In the genomic region with DNA sequence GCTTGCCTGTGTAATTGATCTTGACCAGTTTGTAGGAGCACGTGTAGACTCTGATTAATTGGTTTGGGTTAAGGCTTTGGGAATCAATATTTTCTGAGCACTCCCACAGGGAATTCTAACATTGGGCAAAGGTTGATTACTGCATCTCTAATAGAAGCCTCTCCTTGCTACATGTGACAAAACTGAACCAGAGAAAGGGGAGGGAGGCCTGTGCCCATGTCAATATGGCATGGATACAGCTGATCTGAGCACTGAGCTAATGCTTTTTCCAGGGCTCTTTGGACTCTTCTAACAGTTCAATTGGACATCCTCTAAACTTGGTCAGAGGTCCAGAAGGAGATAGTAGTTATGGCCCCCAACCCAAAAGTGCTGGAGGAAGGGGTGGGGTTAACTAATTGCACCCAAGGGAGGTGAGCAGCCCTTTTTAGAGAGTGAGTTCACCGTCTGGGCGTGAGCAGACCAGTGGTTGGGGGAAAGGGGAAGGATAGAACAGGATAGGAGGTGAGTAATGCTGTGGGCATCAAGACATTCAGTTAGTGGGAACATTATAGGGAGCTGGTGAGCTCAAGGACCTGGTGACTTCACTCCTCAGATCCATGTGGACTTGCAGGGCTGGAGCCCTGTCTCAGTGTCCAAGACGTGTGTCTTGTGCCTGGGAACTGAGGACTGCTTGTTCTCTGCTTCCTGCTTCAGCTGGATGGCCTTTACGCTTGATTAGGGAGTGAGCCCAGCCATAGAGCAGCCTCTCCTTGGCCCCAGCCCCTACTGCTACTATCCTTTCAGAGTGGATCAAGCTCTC, we compare ENCODE assay signal across 8 cellular contexts. TPM values are rescaled to one million over a fixed set of nuclear protein-coding genes. Genes with fewer than 3 reads are reported as not detected.
DNase-seq lines count a peak whose midpoint lies in the region; ATAC-seq and TF ChIP-seq lines count a peak whose summit lies in the region.

No MANE protein-coding gene starts in this region.

- no peaks in the 10 kb centered on the region for H3K36me3 ChIP-seq in Karpas-422 (ENCODE audit: insufficient read depth, low read length)

- peak; percentile 19 for DNase-seq in ACHN
- no peak for DNase-seq in Karpas-422
- no peak for DNase-seq in MCF 10A (ENCODE audit: unreplicated experiment)
- DNase-seq in memory B cell (ENCODE audit: low spot score in 2 of 2): no peak
- DNase-seq in activated CD4-positive, CD25-positive, alpha-beta regulatory T cell (lab: John Stamatoyannopoulos, UW): no peak
- no peak for DNase-seq in COLO668 (lab: John Stamatoyannopoulos, UW; ENCODE audit: unreplicated experiment)
- DNase-seq in NCI-H2107 treated with DMSO at 0.1 percent for 48 hours (lab: John Stamatoyannopoulos, UW; ENCODE audit: unreplicated experiment): no peak

- H3K36me3 Mint-ChIP-seq in MCF 10A (ENCODE audit: insufficient read depth, unreplicated experiment) (peaks cover 18% of the 10 kb centered on the region), memory B cell (peaks cover 13% of the 10 kb centered on the region)

- H3K4me3 Mint-ChIP-seq in MCF 10A (ENCODE audit: unreplicated experiment) (no peak overlapping the region), memory B cell (peak overlapping the region; percentile 74)

- peak overlapping the region; percentile 59 for H3K27ac ChIP-seq in Karpas-422 (ENCODE audit: low read length)

- no peak overlapping the region for H3K4me3 ChIP-seq in Karpas-422 (ENCODE audit: low read length)

- no peaks in the 10 kb centered on the region for H3K27me3 ChIP-seq in Karpas-422 (ENCODE audit: low read length)

- H3K4me1 Mint-ChIP-seq in MCF 10A (ENCODE audit: insufficient read depth, unreplicated experiment) (peaks cover 28% of the 10 kb centered on the region), memory B cell (peaks cover 64% of the 10 kb centered on the region)

- no peak overlapping the region for H2AFZ ChIP-seq in Karpas-422 (ENCODE audit: low read length)

- TF ChIP-seq CTCF in MCF 10A (IDR thresholded peaks at IDR 0.05; ENCODE audit: unreplicated experiment): no peak

- CTCF ChIA-PET in MCF 10A (lab: Yijun Ruan, JAX): interaction anchor here (1.4 to 1.9 kb wide), 2 partner anchors 13 to 21 kb away, joined by 3 to 8 read pairs; no protein-coding TSS in a partner anchor

- POLR2A ChIA-PET in MCF 10A (lab: Yijun Ruan, JAX): interaction anchor here (0.6 to 1.4 kb wide), 3 partner anchors 13 to 63 kb away, joined by 3 read pairs; no protein-coding TSS in a partner anchor

- H3K4me1 ChIP-seq in Karpas-422 (ENCODE audit: low read length): peaks cover 99% of the 10 kb centered on the region

- intact Hi-C loops in MCF 10A (cut with micrococcal nuclease): no loop called here

- H3K27me3 Mint-ChIP-seq in MCF 10A (ENCODE audit: insufficient read depth, unreplicated experiment) (no peaks in the 10 kb centered on the region), memory B cell (no peaks in the 10 kb centered on the region)

- ATAC-seq in memory B cell (ENCODE audit: low read depth): no peak
- ATAC-seq in GM18870 (IDR thresholded peaks at IDR 0.05; ENCODE audit: unreplicated experiment): no peak

- no peak overlapping the region for H3K9ac ChIP-seq in Karpas-422 (ENCODE audit: low read length)

- H3K79me2 ChIP-seq in Karpas-422 (ENCODE audit: low read length): peaks cover 94% of the 10 kb centered on the region

- no peaks in the 10 kb centered on the region; the same call in 1 of the 2 replicates for H3K9me3 ChIP-seq in Karpas-422 (ENCODE audit: low read length)

- BruUV-seq in MCF 10A (replicated peaks; lab: Mats Ljungman, UMichigan): no TSS peak

- no peaks in the 10 kb centered on the region for H4K20me1 ChIP-seq in Karpas-422 (ENCODE audit: insufficient read depth, low read depth, low read length)

- no peaks in the 10 kb centered on the region for H3K9me2 ChIP-seq in Karpas-422 (replicated peaks; ENCODE audit: insufficient read depth, low read length)

- in situ Hi-C loops in ACHN (cut with HindIII; ENCODE audit: low pct_ligation_motif_present, low pct_unique_long_range_greater_than_20kb, low sequenced_read_pairs): no loop called here

- H3K4me2 ChIP-seq in Karpas-422 (ENCODE audit: low read depth, low read length, poor library complexity, severe bottlenecking): peak overlapping the region; percentile 4

- H3K9me3 Mint-ChIP-seq in MCF 10A (ENCODE audit: unreplicated experiment) (peaks cover 7% of the 10 kb centered on the region), memory B cell (no peaks in the 10 kb centered on the region)

- peak overlapping the region; percentile 87 for H3K27ac Mint-ChIP-seq in MCF 10A (ENCODE audit: low read depth, unreplicated experiment)
- H3K27ac Mint-ChIP-seq in memory B cell: peak overlapping the region; percentile 95

RNA-seq across cellular contexts. Expression of a gene that starts 22.8 kb away (rescaled TPM):
- 255 and 361 TPM in 2 replicates for total RNA-seq in Karpas-422 (2014; rRNA removed; shearing (Covaris generic); ENCODE audit: low replicate concordance)
- total RNA-seq in MCF 10A (2022): 224 and 278 TPM in 2 replicates
